In genomic region chr1:204307334-204307883, GRCh38 we compare ENCODE assay signal across 1 cellular context.
TF ChIP-seq lines count a peak whose summit lies in the region.

No MANE protein-coding gene starts in this region.

TF ChIP-seq in HEK293, 187 proteins besides CTCF, POLR2A, EP300 and RAD21 (continued from another document and continues in another):
- no peak for TF ChIP-seq YY2 (tag by site-specific recombination; IDR thresholded peaks at IDR 0.05)
- TF ChIP-seq RBAK (tag by site-specific recombination; IDR thresholded peaks at IDR 0.05), result no peak
- TF ChIP-seq OVOL3 (tag by site-specific recombination; IDR thresholded peaks at IDR 0.05), result no peak
- no peak for TF ChIP-seq ZNF558 (tag by site-specific recombination; IDR thresholded peaks at IDR 0.05)
- peak; percentile 97 for TF ChIP-seq EGR2 (tag by site-specific recombination; IDR thresholded peaks at IDR 0.05; ENCODE audit: low read depth)
- TF ChIP-seq ZNF169 (tag by site-specific recombination; IDR thresholded peaks at IDR 0.05), result no peak
- TF ChIP-seq TCF7L2 (IDR thresholded peaks at IDR 0.05; ENCODE audit: borderline replicate concordance, low read depth, low read length), result no peak
- no peak for TF ChIP-seq ZNF174 (tag by site-specific recombination; IDR thresholded peaks at IDR 0.05)
- TF ChIP-seq ZNF670 (tag by site-specific recombination; IDR thresholded peaks at IDR 0.05; ENCODE audit: low read depth), result no peak
- no peak for TF ChIP-seq ZFP3 (tag by site-specific recombination; IDR thresholded peaks at IDR 0.05; ENCODE audit: low read depth)
- no peak for TF ChIP-seq ZNF768 (tag by site-specific recombination; IDR thresholded peaks at IDR 0.05)
- TF ChIP-seq ZNF324 (tag by site-specific recombination; IDR thresholded peaks at IDR 0.05), result no peak
- no peak for TF ChIP-seq ZNF155 (tag by site-specific recombination; IDR thresholded peaks at IDR 0.05)
- no peak for TF ChIP-seq ZNF621 (tag by site-specific recombination; IDR thresholded peaks at IDR 0.05)
- no peak for TF ChIP-seq KLF7 (tag by site-specific recombination; IDR thresholded peaks at IDR 0.05; ENCODE audit: borderline replicate concordance)
- no peak for TF ChIP-seq ZNF707 (tag by site-specific recombination; IDR thresholded peaks at IDR 0.05)
- no peak for TF ChIP-seq ZNF2 (tag by site-specific recombination; IDR thresholded peaks at IDR 0.05)
- no peak for TF ChIP-seq SP3 (tag by site-specific recombination; IDR thresholded peaks at IDR 0.05)
- TF ChIP-seq ZNF423 (tag by site-specific recombination; IDR thresholded peaks at IDR 0.05), result no peak
- peak; percentile 91 for TF ChIP-seq ZNF335 (tag by site-specific recombination; conservative IDR thresholded peaks at IDR 0.05)
- TF ChIP-seq KLF16 (tag by site-specific recombination; IDR thresholded peaks at IDR 0.05), result no peak
- no peak for TF ChIP-seq ZFP69B (tag by site-specific recombination; IDR thresholded peaks at IDR 0.05)
- no peak for TF ChIP-seq TSHZ1 (tag by site-specific recombination; IDR thresholded peaks at IDR 0.05; ENCODE audit: borderline replicate concordance)
- TF ChIP-seq ZIC2 (tag by site-specific recombination; IDR thresholded peaks at IDR 0.05), result peak; percentile 48; the same call in 1 of the 2 replicates
- TF ChIP-seq ZNF350 (tag by site-specific recombination; IDR thresholded peaks at IDR 0.05), result no peak
- TF ChIP-seq ZBTB48 (tag by site-specific recombination; IDR thresholded peaks at IDR 0.05), result peak; percentile 68
- no peak for TF ChIP-seq ZNF518A (tag by site-specific recombination; conservative IDR thresholded peaks at IDR 0.05; ENCODE audit: low read depth)
- TF ChIP-seq ZNF140 (tag by site-specific recombination; IDR thresholded peaks at IDR 0.05), result no peak
- TF ChIP-seq ZNF48 (tag by site-specific recombination; IDR thresholded peaks at IDR 0.05), result no peak
- TF ChIP-seq ZNF416 (tag by site-specific recombination; IDR thresholded peaks at IDR 0.05), result no peak
- no peak for TF ChIP-seq HOXC10 (CRISPR knock-in tag; IDR thresholded peaks at IDR 0.05)
- no peak for TF ChIP-seq MYNN (tag by site-specific recombination; IDR thresholded peaks at IDR 0.05; ENCODE audit: borderline replicate concordance)
- no peak for TF ChIP-seq ZNF280D (tag by site-specific recombination; IDR thresholded peaks at IDR 0.05)
- TF ChIP-seq ZNF677 (tag by site-specific recombination; IDR thresholded peaks at IDR 0.05), result no peak
- TF ChIP-seq YY1 (tag by site-specific recombination; IDR thresholded peaks at IDR 0.05), result no peak
- no peak for TF ChIP-seq ZNF426 (tag by site-specific recombination; IDR thresholded peaks at IDR 0.05)
- TF ChIP-seq ZNF610 (tag by site-specific recombination; IDR thresholded peaks at IDR 0.05; ENCODE audit: borderline replicate concordance), result no peak; the same call in 1 of the 2 replicates
- no peak for TF ChIP-seq ZNF704 (tag by site-specific recombination; IDR thresholded peaks at IDR 0.05)
- TF ChIP-seq BCL6B (tag by site-specific recombination; IDR thresholded peaks at IDR 0.05), result no peak
- peak; percentile 78 for TF ChIP-seq PATZ1 (tag by site-specific recombination; IDR thresholded peaks at IDR 0.05)
- no peak for TF ChIP-seq ZNF664 (tag by site-specific recombination; IDR thresholded peaks at IDR 0.05)
- no peak for TF ChIP-seq ZNF157 (tag by site-specific recombination; IDR thresholded peaks at IDR 0.05)
- no peak for TF ChIP-seq ZNF138 (tag by site-specific recombination; IDR thresholded peaks at IDR 0.05; ENCODE audit: borderline replicate concordance)
- TF ChIP-seq ZBTB49 (tag by site-specific recombination; IDR thresholded peaks at IDR 0.05; ENCODE audit: low read depth), result no peak
- TF ChIP-seq ZNF514 (tag by site-specific recombination; IDR thresholded peaks at IDR 0.05), result no peak
- TF ChIP-seq ELK4 (IDR thresholded peaks at IDR 0.05; ENCODE audit: borderline replicate concordance, low read depth, low read length), result no peak
- TF ChIP-seq ZNF785 (tag by site-specific recombination; IDR thresholded peaks at IDR 0.05), result no peak
